ENCODE assay signal across 17 cellular contexts in the genomic region with DNA sequence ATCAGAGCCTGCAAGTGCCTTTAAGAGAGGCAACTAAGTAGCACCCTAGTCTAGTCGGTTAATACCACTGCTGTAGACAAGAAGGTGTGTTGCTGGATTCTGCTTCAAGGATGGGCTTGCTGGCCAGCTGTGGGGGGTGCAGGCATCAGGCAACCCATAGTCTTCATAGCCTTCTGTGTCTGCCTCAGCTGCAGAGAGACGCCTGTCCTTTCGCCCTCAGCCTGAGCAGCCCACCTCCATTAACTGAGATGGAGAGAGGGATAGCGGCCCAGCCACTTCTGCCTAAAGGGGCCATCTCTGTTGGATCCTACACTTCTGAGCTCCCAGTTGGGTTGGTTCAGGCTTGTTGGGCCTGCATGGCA.
DNase-seq lines count a peak whose midpoint lies in the region; ATAC-seq and TF ChIP-seq lines count a peak whose summit lies in the region.
"Had no signal": no experiment of that assay in that cellular context is flagged by ENCODE, and none has a peak within 500 bp of the region (broad histone marks: within the 10 kb centered on the region; RNA-seq: fewer than 3 reads in every experiment).

No MANE protein-coding gene starts in this region.

- ATAC-seq in heart right ventricle (peak in 5 of 8 donors; percentile 13 to 48 (median 22)), upper lobe of right lung (peak; percentile 33), HG03521 (IDR thresholded peaks at IDR 0.05; ENCODE audit: unreplicated experiment) (no peak), GM19397 (IDR thresholded peaks at IDR 0.05; ENCODE audit: unreplicated experiment) (no peak)
- no peak for ATAC-seq in activated CD8-positive, alpha-beta T cell treated with anti-CD3 and anti-CD28 coated beads for 36 hours

- no peak overlapping the region for H3K4me2 ChIP-seq in neural progenitor cell

- H3K27me3 ChIP-seq in heart right ventricle (no peaks in the 10 kb centered on the region), neural progenitor cell (no peaks in the 10 kb centered on the region), upper lobe of right lung (no peaks in the 10 kb centered on the region)

- CTCF ChIA-PET in activated CD8-positive, alpha-beta T cell treated with anti-CD3 and anti-CD28 coated beads for 36 hours (lab: Charles Lee): no interaction called here

- H3K4me3 ChIP-seq in heart right ventricle (peak overlapping the region in 1 of 10 donors; percentile 16), neural progenitor cell (no peak overlapping the region), upper lobe of right lung (no peak overlapping the region)
- H3K4me3 ChIP-seq: HAP-1 had no signal

- no peak overlapping the region for H3K4me3 Mint-ChIP-seq in neural progenitor cell
- H3K4me3 Mint-ChIP-seq in activated CD8-positive, alpha-beta T cell treated with anti-CD3 and anti-CD28 coated beads for 36 hours: no peak overlapping the region
- H3K4me3 Mint-ChIP-seq: B cell had no signal

- H3K9ac ChIP-seq in neural progenitor cell: no peak overlapping the region

- H3K9me3 Mint-ChIP-seq in neural progenitor cell: no peaks in the 10 kb centered on the region
- H3K9me3 Mint-ChIP-seq in activated CD8-positive, alpha-beta T cell treated with anti-CD3 and anti-CD28 coated beads for 36 hours: no peaks in the 10 kb centered on the region

- POLR2A ChIA-PET in activated CD8-positive, alpha-beta T cell treated with anti-CD3 and anti-CD28 coated beads for 36 hours (lab: Charles Lee): no interaction called here

- H3K36me3 Mint-ChIP-seq in neural progenitor cell: no peaks in the 10 kb centered on the region
- no peaks in the 10 kb centered on the region for H3K36me3 Mint-ChIP-seq in activated CD8-positive, alpha-beta T cell treated with anti-CD3 and anti-CD28 coated beads for 36 hours (ENCODE audit: low read depth)

- H3K27me3 Mint-ChIP-seq in neural progenitor cell (ENCODE audit: insufficient read depth, low read depth): peaks cover 2% of the 10 kb centered on the region
- no peaks in the 10 kb centered on the region for H3K27me3 Mint-ChIP-seq in activated CD8-positive, alpha-beta T cell treated with anti-CD3 and anti-CD28 coated beads for 36 hours

- intact Hi-C loops in heart right ventricle (cut with DNase I): loop anchor here in 9 of 10 donors (5.0 to 10.0 kb wide), 11 partner anchors 197 to 1257 kb away; no protein-coding TSS in a partner anchor
- intact Hi-C loops in upper lobe of right lung (cut with DNase I): no loop called here
- intact Hi-C loops in activated CD8-positive, alpha-beta T cell treated with anti-CD3 and anti-CD28 coated beads for 36 hours (cut with micrococcal nuclease): no loop called here

- H3K36me3 ChIP-seq in heart right ventricle (no peaks in the 10 kb centered on the region), neural progenitor cell (no peaks in the 10 kb centered on the region), upper lobe of right lung (no peaks in the 10 kb centered on the region)
- H3K36me3 ChIP-seq: HAP-1 had no signal

- H3K27ac ChIP-seq in heart right ventricle (peak overlapping the region in 7 of 10 donors; percentile 4 to 66 (median 52)), neural progenitor cell (no peak overlapping the region), upper lobe of right lung (no peak overlapping the region)

- WGBS in heart right ventricle, 2 donors: 95 to 96% methylated on average over 4 of the region's 4 CpGs

- H3K4me1 ChIP-seq in heart right ventricle (peaks cover 0 to 46% (median 28%) of the 10 kb centered on the region in 9 donors), neural progenitor cell (peaks cover 2% of the 10 kb centered on the region), upper lobe of right lung (no peaks in the 10 kb centered on the region)

- no peaks in the 10 kb centered on the region for H4K20me1 ChIP-seq in neural progenitor cell (ENCODE audit: low read depth)

- DNase-seq in NCI-H82 (lab: John Stamatoyannopoulos, UW) (peak; percentile 33), NCI-H82 treated with DMSO at 0.1 percent for 48 hours (lab: John Stamatoyannopoulos, UW; ENCODE audit: unreplicated experiment) (no peak), heart right ventricle (no peak), neural progenitor cell (ENCODE audit: low spot score) (no peak), upper lobe of right lung (no peak)
- DNase-seq in activated CD8-positive, alpha-beta T cell treated with anti-CD3 and anti-CD28 coated beads for 36 hours: no peak
- DNase-seq: 8988T, NCI-H1048, NCI-H1436 treated with DMSO at 0.1 percent for 48 hours, NCI-H2029, NCI-H2171 treated with DMSO at 0.1 percent for 48 hours, NCI-H526 treated with DMSO at 0.1 percent for 48 hours, OCI-M1 had no signal

- TF ChIP-seq CTCF in heart right ventricle (IDR thresholded peaks at IDR 0.05) (no peak), neural progenitor cell (IDR thresholded peaks at IDR 0.05) (no peak), upper lobe of right lung (IDR thresholded peaks at IDR 0.05) (no peak)
- no peak for TF ChIP-seq CTCF in activated CD8-positive, alpha-beta T cell treated with anti-CD3 and anti-CD28 coated beads for 36 hours (IDR thresholded peaks at IDR 0.05)

- peak overlapping the region; percentile 8 for H2AFZ ChIP-seq in neural progenitor cell (replicated peaks)

- H3K9me3 ChIP-seq in heart right ventricle (no peaks in the 10 kb centered on the region), neural progenitor cell (ENCODE audit: low read depth) (no peaks in the 10 kb centered on the region), upper lobe of right lung (no peaks in the 10 kb centered on the region)
- H3K9me3 ChIP-seq: HAP-1 had no signal

- H3K4me1 Mint-ChIP-seq in neural progenitor cell: peaks cover 18% of the 10 kb centered on the region
- H3K4me1 Mint-ChIP-seq in activated CD8-positive, alpha-beta T cell treated with anti-CD3 and anti-CD28 coated beads for 36 hours (ENCODE audit: low read depth): no peaks in the 10 kb centered on the region
- H3K4me1 Mint-ChIP-seq: B cell had no signal

- no peaks in the 10 kb centered on the region for H3F3A ChIP-seq in neural progenitor cell (ENCODE audit: low read depth)

- H3K27ac Mint-ChIP-seq in neural progenitor cell: no peak overlapping the region
- H3K27ac Mint-ChIP-seq in activated CD8-positive, alpha-beta T cell treated with anti-CD3 and anti-CD28 coated beads for 36 hours: no peak overlapping the region
- H3K27ac Mint-ChIP-seq: B cell had no signal

- no peaks in the 10 kb centered on the region for H3K79me2 ChIP-seq in neural progenitor cell (ENCODE audit: low read depth)

Comparison
In these comparisons a context has a peak if more than half of its experiments do, and no peak if none do; other contexts are left out.
1. ATAC-seq: peak in heart right ventricle (5 of 8) and upper lobe of right lung (single experiment); none in HG03521 (single experiment), activated CD8-positive, alpha-beta T cell treated with anti-CD3 and anti-CD28 coated beads for 36 hours (single experiment) and GM19397 (single experiment).
2. H3K27ac ChIP-seq: peak in heart right ventricle (7 of 10); none in neural progenitor cell (single experiment) and upper lobe of right lung (single experiment).
3. intact Hi-C loops: an anchor here in heart right ventricle (5.0 to 10.0 kb wide); none called in upper lobe of right lung and activated CD8-positive, alpha-beta T cell treated with anti-CD3 and anti-CD28 coated beads for 36 hours.